In genomic region chr18:74082476-74083070, GRCh38 we compare ENCODE assay signal across 1 cellular context.
TF ChIP-seq lines count a peak whose summit lies in the region.

No MANE protein-coding gene starts in this region.

TF ChIP-seq in HEK293, 187 proteins besides CTCF, POLR2A, EP300 and RAD21 (continued from another document):
- TF ChIP-seq, protein P1, sequence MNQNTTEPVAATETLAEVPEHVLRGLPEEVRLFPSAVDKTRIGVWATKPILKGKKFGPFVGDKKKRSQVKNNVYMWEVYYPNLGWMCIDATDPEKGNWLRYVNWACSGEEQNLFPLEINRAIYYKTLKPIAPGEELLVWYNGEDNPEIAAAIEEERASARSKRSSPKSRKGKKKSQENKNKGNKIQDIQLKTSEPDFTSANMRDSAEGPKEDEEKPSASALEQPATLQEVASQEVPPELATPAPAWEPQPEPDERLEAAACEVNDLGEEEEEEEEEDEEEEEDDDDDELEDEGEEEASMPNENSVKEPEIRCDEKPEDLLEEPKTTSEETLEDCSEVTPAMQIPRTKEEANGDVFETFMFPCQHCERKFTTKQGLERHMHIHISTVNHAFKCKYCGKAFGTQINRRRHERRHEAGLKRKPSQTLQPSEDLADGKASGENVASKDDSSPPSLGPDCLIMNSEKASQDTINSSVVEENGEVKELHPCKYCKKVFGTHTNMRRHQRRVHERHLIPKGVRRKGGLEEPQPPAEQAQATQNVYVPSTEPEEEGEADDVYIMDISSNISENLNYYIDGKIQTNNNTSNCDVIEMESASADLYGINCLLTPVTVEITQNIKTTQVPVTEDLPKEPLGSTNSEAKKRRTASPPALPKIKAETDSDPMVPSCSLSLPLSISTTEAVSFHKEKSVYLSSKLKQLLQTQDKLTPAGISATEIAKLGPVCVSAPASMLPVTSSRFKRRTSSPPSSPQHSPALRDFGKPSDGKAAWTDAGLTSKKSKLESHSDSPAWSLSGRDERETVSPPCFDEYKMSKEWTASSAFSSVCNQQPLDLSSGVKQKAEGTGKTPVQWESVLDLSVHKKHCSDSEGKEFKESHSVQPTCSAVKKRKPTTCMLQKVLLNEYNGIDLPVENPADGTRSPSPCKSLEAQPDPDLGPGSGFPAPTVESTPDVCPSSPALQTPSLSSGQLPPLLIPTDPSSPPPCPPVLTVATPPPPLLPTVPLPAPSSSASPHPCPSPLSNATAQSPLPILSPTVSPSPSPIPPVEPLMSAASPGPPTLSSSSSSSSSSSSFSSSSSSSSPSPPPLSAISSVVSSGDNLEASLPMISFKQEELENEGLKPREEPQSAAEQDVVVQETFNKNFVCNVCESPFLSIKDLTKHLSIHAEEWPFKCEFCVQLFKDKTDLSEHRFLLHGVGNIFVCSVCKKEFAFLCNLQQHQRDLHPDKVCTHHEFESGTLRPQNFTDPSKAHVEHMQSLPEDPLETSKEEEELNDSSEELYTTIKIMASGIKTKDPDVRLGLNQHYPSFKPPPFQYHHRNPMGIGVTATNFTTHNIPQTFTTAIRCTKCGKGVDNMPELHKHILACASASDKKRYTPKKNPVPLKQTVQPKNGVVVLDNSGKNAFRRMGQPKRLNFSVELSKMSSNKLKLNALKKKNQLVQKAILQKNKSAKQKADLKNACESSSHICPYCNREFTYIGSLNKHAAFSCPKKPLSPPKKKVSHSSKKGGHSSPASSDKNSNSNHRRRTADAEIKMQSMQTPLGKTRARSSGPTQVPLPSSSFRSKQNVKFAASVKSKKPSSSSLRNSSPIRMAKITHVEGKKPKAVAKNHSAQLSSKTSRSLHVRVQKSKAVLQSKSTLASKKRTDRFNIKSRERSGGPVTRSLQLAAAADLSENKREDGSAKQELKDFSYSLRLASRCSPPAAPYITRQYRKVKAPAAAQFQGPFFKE (tag by site-specific recombination; IDR thresholded peaks at IDR 0.05; ENCODE audit: borderline replicate concordance), result no peak
- TF ChIP-seq GLIS1 (tag by site-specific recombination; IDR thresholded peaks at IDR 0.05), result no peak
- TF ChIP-seq ZXDB (tag by site-specific recombination; IDR thresholded peaks at IDR 0.05), result no peak
TF ChIP-seq in HEK293: peak in this region for 0.
